Comparison of ENCODE assay signal across 1 cellular context in genomic region chr11:65662802-65663633, GRCh38.
TF ChIP-seq lines count a peak whose summit lies in the region.

RELA (minus strand) TSS chr11:65662916; CDS start chr11:65662832, 84 bp downstream.

TF ChIP-seq in HepG2, 621 proteins besides CTCF, POLR2A, EP300 and RAD21 (continued from another document and continues in another):
- TF ChIP-seq E2F2 (CRISPR knock-in tag; IDR thresholded peaks at IDR 0.05; ENCODE audit: borderline replicate concordance): no peak
- TF ChIP-seq STAG1 (CRISPR knock-in tag; IDR thresholded peaks at IDR 0.05): 0 out of 2 replicates have a peak, but pooled peaks have one; percentile 6
- no peak for TF ChIP-seq ZNF775 (CRISPR knock-in tag; IDR thresholded peaks at IDR 0.05; ENCODE audit: borderline replicate concordance)
- no peak; the same call in 1 of the 2 replicates for TF ChIP-seq SNAPC2 (CRISPR knock-in tag; IDR thresholded peaks at IDR 0.05)
- peak; percentile 41; the same call in 1 of the 2 replicates for TF ChIP-seq BCL6 (CRISPR knock-in tag; IDR thresholded peaks at IDR 0.05)
- TF ChIP-seq MEF2D (CRISPR knock-in tag; IDR thresholded peaks at IDR 0.05): no peak
- TF ChIP-seq RFXANK (CRISPR knock-in tag; IDR thresholded peaks at IDR 0.05): no peak
- TF ChIP-seq PTBP1 (IDR thresholded peaks at IDR 0.05; ENCODE audit: low read depth, low read length, poor library complexity, severe bottlenecking): no peak
- no peak for TF ChIP-seq UBTF (CRISPR knock-in tag; IDR thresholded peaks at IDR 0.05)
- TF ChIP-seq AGO2 (optimal IDR thresholded peaks at IDR 0.05; ENCODE audit: low read depth, low read length): peak; percentile 59
- peak; percentile 62; the same call in 1 of the 2 replicates for TF ChIP-seq CREB1 (IDR thresholded peaks at IDR 0.05)
- 0 out of 2 replicates have a peak, but pooled peaks have one; percentile 15 for TF ChIP-seq CREB1 (CRISPR knock-in tag; IDR thresholded peaks at IDR 0.05)
- no peak for TF ChIP-seq SNAPC5 (CRISPR knock-in tag; IDR thresholded peaks at IDR 0.05; ENCODE audit: borderline replicate concordance)
- no peak for TF ChIP-seq ZNF547 (CRISPR knock-in tag; IDR thresholded peaks at IDR 0.05)
- TF ChIP-seq ZBTB2 (CRISPR knock-in tag; IDR thresholded peaks at IDR 0.05; ENCODE audit: low read depth): peak; percentile 94
- peak; percentile 35; the same call in 1 of the 2 replicates for TF ChIP-seq GATAD2A (CRISPR knock-in tag; IDR thresholded peaks at IDR 0.05)
- TF ChIP-seq IRF9 (CRISPR knock-in tag; IDR thresholded peaks at IDR 0.05; ENCODE audit: borderline replicate concordance): no peak
- no peak; the same call in none of the 2 replicates for TF ChIP-seq KMT2A (CRISPR knock-in tag; IDR thresholded peaks at IDR 0.05)
- no peak for TF ChIP-seq NFE2L1 (CRISPR knock-in tag; IDR thresholded peaks at IDR 0.05; ENCODE audit: borderline replicate concordance)
- peak; percentile 88; the same call in 1 of the 2 replicates for TF ChIP-seq ZNF816 (CRISPR knock-in tag; IDR thresholded peaks at IDR 0.05; ENCODE audit: borderline replicate concordance)
- no peak for TF ChIP-seq ZFP82 (CRISPR knock-in tag; IDR thresholded peaks at IDR 0.05; ENCODE audit: borderline replicate concordance)
- no peak for TF ChIP-seq NFKBIZ (CRISPR knock-in tag; IDR thresholded peaks at IDR 0.05)
- peak; percentile 38; the same call in 1 of the 2 replicates for TF ChIP-seq ZBTB7B (CRISPR knock-in tag; IDR thresholded peaks at IDR 0.05)
- TF ChIP-seq ZNF747 (CRISPR knock-in tag; IDR thresholded peaks at IDR 0.05; ENCODE audit: borderline replicate concordance): peak; percentile 66; the same call in 1 of the 2 replicates
- no peak for TF ChIP-seq ZSCAN25 (CRISPR knock-in tag; IDR thresholded peaks at IDR 0.05)
- TF ChIP-seq ATF2 (CRISPR knock-in tag; IDR thresholded peaks at IDR 0.05): peak; percentile 74; the same call in 1 of the 2 replicates
- TF ChIP-seq ZBTB3 (CRISPR knock-in tag; IDR thresholded peaks at IDR 0.05; ENCODE audit: borderline replicate concordance, low read depth): no peak
- TF ChIP-seq ZNF556 (CRISPR knock-in tag; IDR thresholded peaks at IDR 0.05; ENCODE audit: borderline replicate concordance): peak; percentile 79
- no peak for TF ChIP-seq ZBTB8A (CRISPR knock-in tag; IDR thresholded peaks at IDR 0.05; ENCODE audit: borderline replicate concordance, low read depth)
- TF ChIP-seq ZNF609 (CRISPR knock-in tag; IDR thresholded peaks at IDR 0.05; ENCODE audit: borderline replicate concordance): peak; percentile 32; the same call in 1 of the 2 replicates
- peak; percentile 56; the same call in 1 of the 2 replicates for TF ChIP-seq ZSCAN20 (CRISPR knock-in tag; IDR thresholded peaks at IDR 0.05; ENCODE audit: borderline replicate concordance)
- no peak; the same call in 1 of the 2 replicates for TF ChIP-seq DR1 (CRISPR knock-in tag; IDR thresholded peaks at IDR 0.05)
- no peak for TF ChIP-seq NFE2 (CRISPR knock-in tag; IDR thresholded peaks at IDR 0.05)
- no peak for TF ChIP-seq ZNF879 (CRISPR knock-in tag; IDR thresholded peaks at IDR 0.05)
- TF ChIP-seq BRCA1 (CRISPR knock-in tag; IDR thresholded peaks at IDR 0.05): no peak
- TF ChIP-seq TFE3 (CRISPR knock-in tag; IDR thresholded peaks at IDR 0.05): 0 out of 2 replicates have a peak, but pooled peaks have one; percentile 12
- TF ChIP-seq KDM3A (CRISPR knock-in tag; IDR thresholded peaks at IDR 0.05; ENCODE audit: low read depth): no peak
- TF ChIP-seq ZNF225 (CRISPR knock-in tag; IDR thresholded peaks at IDR 0.05): peak; percentile 71; the same call in 1 of the 2 replicates
- 0 out of 2 replicates have a peak, but pooled peaks have one; percentile 31 for TF ChIP-seq GTF3A (CRISPR knock-in tag; conservative IDR thresholded peaks at IDR 0.05)
- TF ChIP-seq CENPBD1 (CRISPR knock-in tag; IDR thresholded peaks at IDR 0.05; ENCODE audit: borderline replicate concordance, low read depth): no peak
- TF ChIP-seq ZBTB21 (CRISPR knock-in tag; IDR thresholded peaks at IDR 0.05): no peak
- peak; percentile 8; the same call in 1 of the 2 replicates for TF ChIP-seq BCL3 (CRISPR knock-in tag; IDR thresholded peaks at IDR 0.05)
- TF ChIP-seq RNF2 (conservative IDR thresholded peaks at IDR 0.05; ENCODE audit: low read depth): no peak
- TF ChIP-seq PLRG1 (conservative IDR thresholded peaks at IDR 0.05): no peak
- no peak for TF ChIP-seq ZNF234 (CRISPR knock-in tag; conservative IDR thresholded peaks at IDR 0.05)
- peak; percentile 16 for TF ChIP-seq ZNF451 (CRISPR knock-in tag; IDR thresholded peaks at IDR 0.05)
- TF ChIP-seq ZNF326 (CRISPR knock-in tag; IDR thresholded peaks at IDR 0.05; ENCODE audit: borderline replicate concordance): no peak
- TF ChIP-seq ZSCAN9 (CRISPR knock-in tag; IDR thresholded peaks at IDR 0.05; ENCODE audit: borderline replicate concordance): 0 out of 2 replicates have a peak, but pooled peaks have one; percentile 13
- no peak; the same call in 1 of the 2 replicates for TF ChIP-seq ATF3 (CRISPR knock-in tag; IDR thresholded peaks at IDR 0.05)
